ENCODE assay signal across 8 cellular contexts in genomic region chr4:139556071-139556734, GRCh38. TPM values are rescaled to one million over a fixed set of nuclear protein-coding genes. Genes with fewer than 3 reads are reported as not detected.
DNase-seq lines count a peak whose midpoint lies in the region; ATAC-seq and TF ChIP-seq lines count a peak whose summit lies in the region.

TSS of gene SETD7 (minus strand) at chr4:139556219. CDS start at chr4:139556137, 82 bp downstream.

- H3K27ac ChIP-seq in heart left ventricle, result peak within 1 kb of the TSS; percentile 91 to 99 (median 97)
- peak within 1 kb of the TSS; percentile 88 for H3K27ac ChIP-seq in parathyroid adenoma
- peak within 1 kb of the TSS; percentile 94 for H3K27ac ChIP-seq in upper lobe of right lung

- H3K9me3 ChIP-seq in heart left ventricle (no peaks in the 10 kb centered on the region), parathyroid adenoma (ENCODE audit: control insufficient read depth, low read length) (no peaks in the 10 kb centered on the region), upper lobe of right lung (no peaks in the 10 kb centered on the region)

- H3K27me3 ChIP-seq in H7 (ENCODE audit: control insufficient read depth, insufficient read depth, low read length) (peaks cover 40% of the 10 kb centered on the region), heart left ventricle (no peaks in the 10 kb centered on the region), parathyroid adenoma (ENCODE audit: control insufficient read depth, insufficient read depth, low read length) (no peaks in the 10 kb centered on the region), upper lobe of right lung (no peaks in the 10 kb centered on the region)

- no peaks in the 10 kb centered on the region for H3K79me2 ChIP-seq in parathyroid adenoma

- H3K36me3 ChIP-seq in H7 (replicated peaks; ENCODE audit: control insufficient read depth, insufficient read depth, low read length) (no peaks in the 10 kb centered on the region), heart left ventricle (no peaks in the 10 kb centered on the region), parathyroid adenoma (ENCODE audit: control insufficient read depth, insufficient read depth, low read length) (no peaks in the 10 kb centered on the region), upper lobe of right lung (no peaks in the 10 kb centered on the region)

- ATAC-seq in heart left ventricle (peak; percentile 47 to 74 (median 70)), upper lobe of right lung (peak; percentile 76)

- TF ChIP-seq CTCF in heart left ventricle (IDR thresholded peaks at IDR 0.05), result peak in 2 of 12 donors; percentile 28 to 32
- TF ChIP-seq CTCF in parathyroid adenoma (IDR thresholded peaks at IDR 0.05), result no peak
- no peak for TF ChIP-seq CTCF in upper lobe of right lung (IDR thresholded peaks at IDR 0.05)

- H3K4me3 ChIP-seq in H7 (ENCODE audit: insufficient read depth, low read depth, low read length) (peak within 1 kb of the TSS; percentile 87), heart left ventricle (peak within 1 kb of the TSS; percentile 72 to 97 (median 93)), parathyroid adenoma (ENCODE audit: low read depth, low read length) (peak within 1 kb of the TSS; percentile 77), upper lobe of right lung (peak within 1 kb of the TSS; percentile 94)

- H3K4me1 ChIP-seq in heart left ventricle (peaks cover 0 to 76% (median 46%) of the 10 kb centered on the region in 12 donors), parathyroid adenoma (peaks cover 14% of the 10 kb centered on the region), upper lobe of right lung (peaks cover 48% of the 10 kb centered on the region)

- H2AFZ ChIP-seq in parathyroid adenoma, result peak within 1 kb of the TSS; percentile 94

- 0 to 1% (median 1%) methylated on average over 38 to 63 of the region's 63 CpGs for WGBS in heart left ventricle, 4 donors

- H3K4me2 ChIP-seq in parathyroid adenoma (ENCODE audit: low read length), result peak within 1 kb of the TSS; percentile 91

- DNase-seq in DMS 273 treated with DMSO at 0.1 percent for 48 hours (lab: John Stamatoyannopoulos, UW), result peak; percentile 48
- DNase-seq in H7, result peak; percentile 90
- peak; percentile 42 for DNase-seq in NCI-H1092 (lab: John Stamatoyannopoulos, UW)
- peak; percentile 28 to 73 (median 48) for DNase-seq in T-helper 1 cell
- DNase-seq in amniotic epithelial cell (ENCODE audit: low read depth), result peak; percentile 78
- peak; percentile 81 to 89 (median 83) for DNase-seq in heart left ventricle
- peak; percentile 88 for DNase-seq in upper lobe of right lung

- TF ChIP-seq POLR2A in heart left ventricle (IDR thresholded peaks at IDR 0.05), result peak in 1 of 2 donors; percentile 52

- intact Hi-C loops in heart left ventricle (cut with DNase I), result loop anchor here in 4 of 10 donors (1.0 to 10.0 kb wide), 6 partner anchors 59 to 379 kb away; partner anchors contain the start of genes RAB33B (in 2 of the 4) and ELF2 (in 1 of the 4)
- intact Hi-C loops in upper lobe of right lung (cut with DNase I), result no loop called here

- peak within 1 kb of the TSS; percentile 61 for H3K9ac ChIP-seq in parathyroid adenoma

RNA-seq across cellular contexts. Expression of gene SETD7, which starts in this region (rescaled TPM):
- 7.8 and 8.6 TPM in 2 replicates for total RNA-seq in H7 (2014; rRNA removed; shearing (Covaris generic))
- total RNA-seq in heart left ventricle (10 to 100 TPM; 47.1 to 78.6 (median 61.9) TPM), upper lobe of right lung (44.9 TPM)
- 10 to 100 TPM; 11.2 to 34.3 TPM for polyA plus RNA-seq in heart left ventricle

Comparison
In these comparisons a context has a peak if more than half of its experiments do, and no peak if none do; other contexts are left out.
1. Peak in every context shown above with its lines: DNase-seq, ATAC-seq, H3K4me3 ChIP-seq and H3K27ac ChIP-seq.